ENCODE assay signal across 1 cellular context in the genomic region with DNA sequence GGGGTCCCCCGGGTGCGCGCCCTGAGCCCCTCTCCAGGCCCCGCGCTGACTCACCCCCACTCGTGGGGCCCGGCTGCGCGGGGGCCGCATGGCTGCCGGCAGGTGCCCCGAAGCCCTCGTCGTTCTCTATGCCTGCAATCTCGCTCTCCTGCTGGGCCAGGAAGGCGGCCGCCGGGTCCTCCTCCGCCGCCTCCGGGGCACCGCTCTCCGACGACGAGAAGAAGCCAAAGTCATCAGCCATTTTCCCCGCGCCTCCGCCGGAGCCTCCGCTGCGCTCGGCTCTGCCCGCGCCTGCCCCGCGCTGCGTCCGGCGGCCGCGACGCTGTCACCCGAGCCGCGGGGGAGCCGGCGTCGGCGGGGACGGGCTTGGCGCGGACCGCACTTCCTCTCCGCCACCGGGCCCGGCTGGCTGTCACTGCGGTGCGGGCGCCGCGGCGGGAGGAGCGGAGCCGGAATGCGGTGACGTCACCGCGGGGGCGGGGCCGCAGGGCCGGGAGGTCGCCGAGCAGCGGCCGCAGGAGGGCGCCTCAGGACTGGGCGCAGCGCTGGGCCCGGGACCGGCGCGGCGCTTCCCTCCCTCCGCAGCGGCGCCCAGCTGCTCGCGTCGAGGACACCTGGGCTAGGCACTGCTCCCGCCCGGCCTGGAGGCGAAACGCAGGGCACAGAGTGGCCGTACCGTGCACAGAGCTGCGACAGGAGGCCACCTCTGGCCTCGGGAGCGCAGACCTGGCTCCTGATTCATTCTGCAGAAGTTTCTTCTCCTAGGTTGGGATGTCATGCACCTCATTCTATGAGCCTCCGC.
TF ChIP-seq lines count a peak whose summit lies in the region.

A gene with protein sequence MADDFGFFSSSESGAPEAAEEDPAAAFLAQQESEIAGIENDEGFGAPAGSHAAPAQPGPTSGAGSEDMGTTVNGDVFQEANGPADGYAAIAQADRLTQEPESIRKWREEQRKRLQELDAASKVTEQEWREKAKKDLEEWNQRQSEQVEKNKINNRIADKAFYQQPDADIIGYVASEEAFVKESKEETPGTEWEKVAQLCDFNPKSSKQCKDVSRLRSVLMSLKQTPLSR (minus strand): TSS at position 417 of the 802 bp plus-strand sequence. CDS start 176 bp downstream, at position 241.

TF ChIP-seq in GM12878, 131 proteins besides CTCF, POLR2A, EP300 and RAD21 (continued from another document):
- TF ChIP-seq, protein P1, sequence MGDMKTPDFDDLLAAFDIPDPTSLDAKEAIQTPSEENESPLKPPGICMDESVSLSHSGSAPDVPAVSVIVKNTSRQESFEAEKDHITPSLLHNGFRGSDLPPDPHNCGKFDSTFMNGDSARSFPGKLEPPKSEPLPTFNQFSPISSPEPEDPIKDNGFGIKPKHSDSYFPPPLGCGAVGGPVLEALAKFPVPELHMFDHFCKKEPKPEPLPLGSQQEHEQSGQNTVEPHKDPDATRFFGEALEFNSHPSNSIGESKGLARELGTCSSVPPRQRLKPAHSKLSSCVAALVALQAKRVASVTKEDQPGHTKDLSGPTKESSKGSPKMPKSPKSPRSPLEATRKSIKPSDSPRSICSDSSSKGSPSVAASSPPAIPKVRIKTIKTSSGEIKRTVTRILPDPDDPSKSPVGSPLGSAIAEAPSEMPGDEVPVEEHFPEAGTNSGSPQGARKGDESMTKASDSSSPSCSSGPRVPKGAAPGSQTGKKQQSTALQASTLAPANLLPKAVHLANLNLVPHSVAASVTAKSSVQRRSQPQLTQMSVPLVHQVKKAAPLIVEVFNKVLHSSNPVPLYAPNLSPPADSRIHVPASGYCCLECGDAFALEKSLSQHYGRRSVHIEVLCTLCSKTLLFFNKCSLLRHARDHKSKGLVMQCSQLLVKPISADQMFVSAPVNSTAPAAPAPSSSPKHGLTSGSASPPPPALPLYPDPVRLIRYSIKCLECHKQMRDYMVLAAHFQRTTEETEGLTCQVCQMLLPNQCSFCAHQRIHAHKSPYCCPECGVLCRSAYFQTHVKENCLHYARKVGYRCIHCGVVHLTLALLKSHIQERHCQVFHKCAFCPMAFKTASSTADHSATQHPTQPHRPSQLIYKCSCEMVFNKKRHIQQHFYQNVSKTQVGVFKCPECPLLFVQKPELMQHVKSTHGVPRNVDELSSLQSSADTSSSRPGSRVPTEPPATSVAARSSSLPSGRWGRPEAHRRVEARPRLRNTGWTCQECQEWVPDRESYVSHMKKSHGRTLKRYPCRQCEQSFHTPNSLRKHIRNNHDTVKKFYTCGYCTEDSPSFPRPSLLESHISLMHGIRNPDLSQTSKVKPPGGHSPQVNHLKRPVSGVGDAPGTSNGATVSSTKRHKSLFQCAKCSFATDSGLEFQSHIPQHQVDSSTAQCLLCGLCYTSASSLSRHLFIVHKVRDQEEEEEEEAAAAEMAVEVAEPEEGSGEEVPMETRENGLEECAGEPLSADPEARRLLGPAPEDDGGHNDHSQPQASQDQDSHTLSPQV (IDR thresholded peaks at IDR 0.05): peak; percentile 89
- TF ChIP-seq, protein P2, sequence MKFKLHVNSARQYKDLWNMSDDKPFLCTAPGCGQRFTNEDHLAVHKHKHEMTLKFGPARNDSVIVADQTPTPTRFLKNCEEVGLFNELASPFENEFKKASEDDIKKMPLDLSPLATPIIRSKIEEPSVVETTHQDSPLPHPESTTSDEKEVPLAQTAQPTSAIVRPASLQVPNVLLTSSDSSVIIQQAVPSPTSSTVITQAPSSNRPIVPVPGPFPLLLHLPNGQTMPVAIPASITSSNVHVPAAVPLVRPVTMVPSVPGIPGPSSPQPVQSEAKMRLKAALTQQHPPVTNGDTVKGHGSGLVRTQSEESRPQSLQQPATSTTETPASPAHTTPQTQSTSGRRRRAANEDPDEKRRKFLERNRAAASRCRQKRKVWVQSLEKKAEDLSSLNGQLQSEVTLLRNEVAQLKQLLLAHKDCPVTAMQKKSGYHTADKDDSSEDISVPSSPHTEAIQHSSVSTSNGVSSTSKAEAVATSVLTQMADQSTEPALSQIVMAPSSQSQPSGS (IDR thresholded peaks at IDR 0.05; ENCODE audit: low read length): no peak; the same call in 1 of the 2 replicates
- TF ChIP-seq RB1 (IDR thresholded peaks at IDR 0.05; ENCODE audit: borderline replicate concordance) (peak; percentile 98), CREM (IDR thresholded peaks at IDR 0.05; ENCODE audit: low read depth) (peak; percentile 83), JUNB (IDR thresholded peaks at IDR 0.05) (no peak), EGR1 (IDR thresholded peaks at IDR 0.05; ENCODE audit: borderline replicate concordance in 1 of 2, low read depth in 2 of 2, low read length in 2 of 2) (peak in 1 of 2 experiments; percentile 88; a peak in 2 of 3 replicates), KLF5 (IDR thresholded peaks at IDR 0.05; ENCODE audit: partially characterized antibody) (peak; percentile 67), MEF2A (IDR thresholded peaks at IDR 0.05; ENCODE audit: insufficient read depth, low read depth, low read length) (peak; percentile 61; the same call in 1 of the 2 replicates), NR2C1 (IDR thresholded peaks at IDR 0.05) (peak; percentile 32; the same call in 1 of the 2 replicates), MTA2 (IDR thresholded peaks at IDR 0.05; ENCODE audit: low read depth) (no peak), ZSCAN29 (IDR thresholded peaks at IDR 0.05) (0 out of 2 replicates have a peak, but pooled peaks have one; percentile 44), SMAD5 (IDR thresholded peaks at IDR 0.05; ENCODE audit: low read depth) (no peak), TAF1 (IDR thresholded peaks at IDR 0.05; ENCODE audit: borderline replicate concordance, low read depth, low read length) (0 out of 2 replicates have a peak, but pooled peaks have one; percentile 29), JUND (IDR thresholded peaks at IDR 0.05; ENCODE audit: low read depth, low read length) (peak; percentile 89), LARP7 (IDR thresholded peaks at IDR 0.05) (peak; percentile 98; the same call in 1 of the 2 replicates), YY1 (IDR thresholded peaks at IDR 0.05; ENCODE audit: low read depth, low read length) (peak; percentile 83), SIX5 (IDR thresholded peaks at IDR 0.05; ENCODE audit: low read depth, low read length, severe bottlenecking) (no peak), IKZF2 (IDR thresholded peaks at IDR 0.05) (no peak), NRF1 (conservative IDR thresholded peaks at IDR 0.05; ENCODE audit: low read depth, low read length) (no peak), RELA (IDR thresholded peaks at IDR 0.05; ENCODE audit: borderline replicate concordance, partially characterized antibody) (peak; percentile 80), ESRRA (IDR thresholded peaks at IDR 0.05; ENCODE audit: low read length) (no peak), SMARCA5 (IDR thresholded peaks at IDR 0.05) (peak; percentile 96), SMC3 (IDR thresholded peaks at IDR 0.05; ENCODE audit: borderline replicate concordance, low read length) (peak; percentile 68)
- TF ChIP-seq, protein P3, sequence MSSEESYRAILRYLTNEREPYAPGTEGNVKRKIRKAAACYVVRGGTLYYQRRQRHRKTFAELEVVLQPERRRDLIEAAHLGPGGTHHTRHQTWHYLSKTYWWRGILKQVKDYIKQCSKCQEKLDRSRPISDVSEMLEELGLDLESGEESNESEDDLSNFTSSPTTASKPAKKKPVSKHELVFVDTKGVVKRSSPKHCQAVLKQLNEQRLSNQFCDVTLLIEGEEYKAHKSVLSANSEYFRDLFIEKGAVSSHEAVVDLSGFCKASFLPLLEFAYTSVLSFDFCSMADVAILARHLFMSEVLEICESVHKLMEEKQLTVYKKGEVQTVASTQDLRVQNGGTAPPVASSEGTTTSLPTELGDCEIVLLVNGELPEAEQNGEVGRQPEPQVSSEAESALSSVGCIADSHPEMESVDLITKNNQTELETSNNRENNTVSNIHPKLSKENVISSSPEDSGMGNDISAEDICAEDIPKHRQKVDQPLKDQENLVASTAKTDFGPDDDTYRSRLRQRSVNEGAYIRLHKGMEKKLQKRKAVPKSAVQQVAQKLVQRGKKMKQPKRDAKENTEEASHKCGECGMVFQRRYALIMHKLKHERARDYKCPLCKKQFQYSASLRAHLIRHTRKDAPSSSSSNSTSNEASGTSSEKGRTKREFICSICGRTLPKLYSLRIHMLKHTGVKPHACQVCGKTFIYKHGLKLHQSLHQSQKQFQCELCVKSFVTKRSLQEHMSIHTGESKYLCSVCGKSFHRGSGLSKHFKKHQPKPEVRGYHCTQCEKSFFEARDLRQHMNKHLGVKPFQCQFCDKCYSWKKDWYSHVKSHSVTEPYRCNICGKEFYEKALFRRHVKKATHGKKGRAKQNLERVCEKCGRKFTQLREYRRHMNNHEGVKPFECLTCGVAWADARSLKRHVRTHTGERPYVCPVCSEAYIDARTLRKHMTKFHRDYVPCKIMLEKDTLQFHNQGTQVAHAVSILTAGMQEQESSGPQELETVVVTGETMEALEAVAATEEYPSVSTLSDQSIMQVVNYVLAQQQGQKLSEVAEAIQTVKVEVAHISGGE (CRISPR knock-in tag; IDR thresholded peaks at IDR 0.05): 0 out of 2 replicates have a peak, but pooled peaks have one; percentile 33
- TF ChIP-seq, protein P4, sequence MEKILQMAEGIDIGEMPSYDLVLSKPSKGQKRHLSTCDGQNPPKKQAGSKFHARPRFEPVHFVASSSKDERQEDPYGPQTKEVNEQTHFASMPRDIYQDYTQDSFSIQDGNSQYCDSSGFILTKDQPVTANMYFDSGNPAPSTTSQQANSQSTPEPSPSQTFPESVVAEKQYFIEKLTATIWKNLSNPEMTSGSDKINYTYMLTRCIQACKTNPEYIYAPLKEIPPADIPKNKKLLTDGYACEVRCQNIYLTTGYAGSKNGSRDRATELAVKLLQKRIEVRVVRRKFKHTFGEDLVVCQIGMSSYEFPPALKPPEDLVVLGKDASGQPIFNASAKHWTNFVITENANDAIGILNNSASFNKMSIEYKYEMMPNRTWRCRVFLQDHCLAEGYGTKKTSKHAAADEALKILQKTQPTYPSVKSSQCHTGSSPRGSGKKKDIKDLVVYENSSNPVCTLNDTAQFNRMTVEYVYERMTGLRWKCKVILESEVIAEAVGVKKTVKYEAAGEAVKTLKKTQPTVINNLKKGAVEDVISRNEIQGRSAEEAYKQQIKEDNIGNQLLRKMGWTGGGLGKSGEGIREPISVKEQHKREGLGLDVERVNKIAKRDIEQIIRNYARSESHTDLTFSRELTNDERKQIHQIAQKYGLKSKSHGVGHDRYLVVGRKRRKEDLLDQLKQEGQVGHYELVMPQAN (conservative IDR thresholded peaks at IDR 0.05): peak; percentile 89
- TF ChIP-seq, protein P5, sequence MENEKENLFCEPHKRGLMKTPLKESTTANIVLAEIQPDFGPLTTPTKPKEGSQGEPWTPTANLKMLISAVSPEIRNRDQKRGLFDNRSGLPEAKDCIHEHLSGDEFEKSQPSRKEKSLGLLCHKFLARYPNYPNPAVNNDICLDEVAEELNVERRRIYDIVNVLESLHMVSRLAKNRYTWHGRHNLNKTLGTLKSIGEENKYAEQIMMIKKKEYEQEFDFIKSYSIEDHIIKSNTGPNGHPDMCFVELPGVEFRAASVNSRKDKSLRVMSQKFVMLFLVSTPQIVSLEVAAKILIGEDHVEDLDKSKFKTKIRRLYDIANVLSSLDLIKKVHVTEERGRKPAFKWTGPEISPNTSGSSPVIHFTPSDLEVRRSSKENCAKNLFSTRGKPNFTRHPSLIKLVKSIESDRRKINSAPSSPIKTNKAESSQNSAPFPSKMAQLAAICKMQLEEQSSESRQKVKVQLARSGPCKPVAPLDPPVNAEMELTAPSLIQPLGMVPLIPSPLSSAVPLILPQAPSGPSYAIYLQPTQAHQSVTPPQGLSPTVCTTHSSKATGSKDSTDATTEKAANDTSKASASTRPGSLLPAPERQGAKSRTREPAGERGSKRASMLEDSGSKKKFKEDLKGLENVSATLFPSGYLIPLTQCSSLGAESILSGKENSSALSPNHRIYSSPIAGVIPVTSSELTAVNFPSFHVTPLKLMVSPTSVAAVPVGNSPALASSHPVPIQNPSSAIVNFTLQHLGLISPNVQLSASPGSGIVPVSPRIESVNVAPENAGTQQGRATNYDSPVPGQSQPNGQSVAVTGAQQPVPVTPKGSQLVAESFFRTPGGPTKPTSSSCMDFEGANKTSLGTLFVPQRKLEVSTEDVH (IDR thresholded peaks at IDR 0.05; ENCODE audit: low read depth, partially characterized antibody): no peak
